In the genomic region with DNA sequence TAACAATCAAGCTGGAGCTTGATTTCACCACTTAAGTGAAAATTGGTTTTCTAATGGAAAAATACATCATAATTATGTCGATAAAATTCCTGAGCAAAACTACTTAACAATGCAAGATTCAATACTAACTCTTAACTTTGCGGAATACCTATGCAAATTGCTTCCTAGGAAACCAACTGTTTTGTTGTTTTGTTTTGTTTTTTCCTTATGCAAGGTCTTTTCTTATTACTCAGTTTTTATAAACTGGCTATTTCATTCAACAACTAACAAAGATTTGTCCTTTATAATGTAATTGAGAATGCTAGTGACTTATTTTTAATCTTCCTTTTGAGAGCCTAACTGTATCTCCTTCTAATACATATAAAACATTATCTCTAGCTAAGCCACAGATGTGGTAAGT, we compare ENCODE assay signal across 13 cellular contexts.
DNase-seq lines count a peak whose midpoint lies in the region; ATAC-seq and TF ChIP-seq lines count a peak whose summit lies in the region.
"Had no signal": no experiment of that assay in that cellular context is flagged by ENCODE, and none has a peak within 500 bp of the region (broad histone marks: within the 10 kb centered on the region; RNA-seq: fewer than 3 reads in every experiment).

No MANE protein-coding gene starts in this region.

- TF ChIP-seq CTCF in WTC11 (IDR thresholded peaks at IDR 0.05) (no peak), heart right ventricle (IDR thresholded peaks at IDR 0.05) (no peak), right lobe of liver (IDR thresholded peaks at IDR 0.05) (no peak)

- no peaks in the 10 kb centered on the region for H3K9me3 ChIP-seq in HUES48 (ENCODE audit: control insufficient read depth, insufficient read depth, low read length)
- no peaks in the 10 kb centered on the region for H3K9me3 ChIP-seq in iPS-20b (ENCODE audit: insufficient read depth, low read depth, low read length)
- H3K9me3 ChIP-seq in heart right ventricle, result no peaks in the 10 kb centered on the region
- no peaks in the 10 kb centered on the region for H3K9me3 ChIP-seq in right lobe of liver
- H3K9me3 ChIP-seq: A549, BLaER1, HAP-1 had no signal

- peaks cover 50% of the 10 kb centered on the region for H3K4me1 Mint-ChIP-seq in WTC11
- H3K4me1 Mint-ChIP-seq: CD8-positive, alpha-beta memory T cell had no signal

- CTCF ChIA-PET in WTC11 (lab: Charles Lee), result interaction anchor here (2.3 kb wide), 1 partner anchor 8 kb away, joined by 16 read pairs; no protein-coding TSS in a partner anchor

- TF ChIP-seq POLR2A in right lobe of liver (IDR thresholded peaks at IDR 0.05), result no peak

- H3K36me3 Mint-ChIP-seq in WTC11, result no peaks in the 10 kb centered on the region
- H3K36me3 Mint-ChIP-seq: CD8-positive, alpha-beta memory T cell had no signal

- no peaks in the 10 kb centered on the region for H3K27me3 Mint-ChIP-seq in WTC11 (ENCODE audit: low read depth)
- H3K27me3 Mint-ChIP-seq: CD8-positive, alpha-beta memory T cell had no signal

- H3K4me1 ChIP-seq in HUES48 (ENCODE audit: control insufficient read depth, insufficient read depth, low read length) (peaks cover 31% of the 10 kb centered on the region), iPS-20b (ENCODE audit: insufficient read depth, low read length) (peaks cover 25% of the 10 kb centered on the region; the same call in 1 of the 2 replicates), heart right ventricle (no peaks in the 10 kb centered on the region), right lobe of liver (no peaks in the 10 kb centered on the region)
- H3K4me1 ChIP-seq: A549, BLaER1 had no signal

- DNase-seq in WTC11 (ENCODE audit: low spot score), result no peak
- no peak for DNase-seq in heart right ventricle
- DNase-seq in right lobe of liver, result no peak
- DNase-seq in cerebellum (ENCODE audit: low spot score), result no peak
- DNase-seq: CD8-positive, alpha-beta memory T cell; DMS53; GF-D8 had no signal

- H3K27ac Mint-ChIP-seq in WTC11, result peak overlapping the region; percentile 91
- H3K27ac Mint-ChIP-seq: CD8-positive, alpha-beta memory T cell had no signal

- H3K36me3 ChIP-seq in HUES48 (ENCODE audit: control insufficient read depth, insufficient read depth, low read length) (no peaks in the 10 kb centered on the region), iPS-20b (ENCODE audit: insufficient read depth, low read depth, low read length) (no peaks in the 10 kb centered on the region), heart right ventricle (no peaks in the 10 kb centered on the region), right lobe of liver (no peaks in the 10 kb centered on the region)
- H3K36me3 ChIP-seq: BLaER1, HAP-1 had no signal

- no peaks in the 10 kb centered on the region for H3K9me3 Mint-ChIP-seq in WTC11
- H3K9me3 Mint-ChIP-seq: CD8-positive, alpha-beta memory T cell had no signal

- H3K27me3 ChIP-seq in HUES48 (ENCODE audit: control insufficient read depth, insufficient read depth, low read length) (no peaks in the 10 kb centered on the region), iPS-20b (ENCODE audit: insufficient read depth, low read length) (no peaks in the 10 kb centered on the region), heart right ventricle (no peaks in the 10 kb centered on the region), right lobe of liver (no peaks in the 10 kb centered on the region)
- H3K27me3 ChIP-seq: BLaER1 had no signal

- intact Hi-C loops in heart right ventricle (cut with DNase I) (no loop called here), right lobe of liver (cut with DNase I) (no loop called here)

- H3K4me3 ChIP-seq in HUES48 (ENCODE audit: low read depth, low read length) (peak overlapping the region; percentile 42; the same call in 1 of the 2 replicates), iPS-20b (ENCODE audit: low read length) (no peak overlapping the region), heart right ventricle (no peak overlapping the region), right lobe of liver (no peak overlapping the region)
- H3K4me3 ChIP-seq: A549, BLaER1, HAP-1, K562 had no signal

- H3K4me3 Mint-ChIP-seq in WTC11, result no peak overlapping the region; the same call in 1 of the 2 replicates
- H3K4me3 Mint-ChIP-seq: CD8-positive, alpha-beta memory T cell had no signal

- WGBS in heart right ventricle, 2 donors, result 74 to 75% methylated on average over 2 of the region's 2 CpGs
- 69% methylated on average over 2 of the region's 2 CpGs for WGBS in right lobe of liver (ENCODE audit: insufficient coverage, low coverage, low lambda C conversion rate, missing lambda C conversion rate)

- POLR2A ChIA-PET in WTC11 (lab: Charles Lee), result interaction anchor here (0.6 kb wide), 1 partner anchor 185 kb away, joined by 4 read pairs; no protein-coding TSS in a partner anchor

- ATAC-seq in WTC11 (no peak), heart right ventricle (no peak), right lobe of liver (no peak)
- ATAC-seq: A549, K562 had no signal

- H3K9ac ChIP-seq in HUES48 (ENCODE audit: low read depth, low read length) (peak overlapping the region; percentile 22; the same call in 1 of the 2 replicates), iPS-20b (ENCODE audit: low read depth, low read length) (0 out of 2 replicates have a peak overlapping the region, but pooled peaks have one; percentile 10)
- H3K9ac ChIP-seq: BLaER1 had no signal

- H3K27ac ChIP-seq in HUES48 (ENCODE audit: low read depth, low read length), result peak overlapping the region; percentile 34
- H3K27ac ChIP-seq in iPS-20b (ENCODE audit: low read length), result no peak overlapping the region
- H3K27ac ChIP-seq in heart right ventricle, result no peak overlapping the region
- H3K27ac ChIP-seq in right lobe of liver, result no peak overlapping the region
- H3K27ac ChIP-seq: A549, BLaER1 had no signal

TF ChIP-seq in WTC11, 78 proteins besides CTCF, POLR2A, EP300 and RAD21 (continues in another document):
- TF ChIP-seq E2F5 (CRISPR knock-in tag; IDR thresholded peaks at IDR 0.05), result no peak
- TF ChIP-seq MAX (CRISPR knock-in tag; IDR thresholded peaks at IDR 0.05), result no peak
- TF ChIP-seq, protein P1, sequence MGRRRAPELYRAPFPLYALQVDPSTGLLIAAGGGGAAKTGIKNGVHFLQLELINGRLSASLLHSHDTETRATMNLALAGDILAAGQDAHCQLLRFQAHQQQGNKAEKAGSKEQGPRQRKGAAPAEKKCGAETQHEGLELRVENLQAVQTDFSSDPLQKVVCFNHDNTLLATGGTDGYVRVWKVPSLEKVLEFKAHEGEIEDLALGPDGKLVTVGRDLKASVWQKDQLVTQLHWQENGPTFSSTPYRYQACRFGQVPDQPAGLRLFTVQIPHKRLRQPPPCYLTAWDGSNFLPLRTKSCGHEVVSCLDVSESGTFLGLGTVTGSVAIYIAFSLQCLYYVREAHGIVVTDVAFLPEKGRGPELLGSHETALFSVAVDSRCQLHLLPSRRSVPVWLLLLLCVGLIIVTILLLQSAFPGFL (CRISPR knock-in tag; IDR thresholded peaks at IDR 0.05; ENCODE audit: borderline replicate concordance), result no peak
- no peak for TF ChIP-seq KAT7 (CRISPR knock-in tag; IDR thresholded peaks at IDR 0.05; ENCODE audit: borderline replicate concordance)
- no peak for TF ChIP-seq GRHL2 (CRISPR knock-in tag; IDR thresholded peaks at IDR 0.05; ENCODE audit: insufficient replicate concordance, severe bottlenecking)
- no peak for TF ChIP-seq CDX4 (CRISPR knock-in tag; IDR thresholded peaks at IDR 0.05; ENCODE audit: borderline replicate concordance)
- no peak for TF ChIP-seq ZNF281 (CRISPR knock-in tag; IDR thresholded peaks at IDR 0.05)
- TF ChIP-seq RELA (CRISPR knock-in tag; IDR thresholded peaks at IDR 0.05; ENCODE audit: borderline replicate concordance), result no peak
